Comparison of ENCODE assay signal across 8 cellular contexts in genomic region chr7:90816511-90817142, GRCh38.
A peak's percentile ranks its signal among the peaks of the same experiment; 100 is the strongest.
DNase-seq lines count a peak whose midpoint lies in the region; ATAC-seq lines count a peak whose summit lies in the region.

No MANE protein-coding gene starts in this region.

- DNase-seq in AG08395 (ENCODE audit: low spot score): peak; percentile 73
- peak; percentile 90 for DNase-seq in RKO (ENCODE audit: low spot score)
- DNase-seq in hepatic stellate cell (ENCODE audit: low spot score): peak; percentile 34
- no peak for DNase-seq in effector CD4-positive, alpha-beta T cell
- no peak for DNase-seq in NCI-H526 (lab: John Stamatoyannopoulos, UW)
- no peak for DNase-seq in NCI-H2171 (lab: John Stamatoyannopoulos, UW)

- ATAC-seq in GM19035 (IDR thresholded peaks at IDR 0.05; ENCODE audit: unreplicated experiment) (peak; percentile 99), HG03066 (IDR thresholded peaks at IDR 0.05; ENCODE audit: low read depth, unreplicated experiment) (peak; percentile 99)

Comparison
In these comparisons a context has a peak if more than half of its experiments do, and no peak if none do; other contexts are left out.
1. DNase-seq: peak in AG08395 (single experiment), RKO (single experiment) and hepatic stellate cell (single experiment); none in effector CD4-positive, alpha-beta T cell (single experiment), NCI-H526 (0 of 2) and NCI-H2171 (single experiment).